ENCODE assay signal across 8 cellular contexts in the genomic region with DNA sequence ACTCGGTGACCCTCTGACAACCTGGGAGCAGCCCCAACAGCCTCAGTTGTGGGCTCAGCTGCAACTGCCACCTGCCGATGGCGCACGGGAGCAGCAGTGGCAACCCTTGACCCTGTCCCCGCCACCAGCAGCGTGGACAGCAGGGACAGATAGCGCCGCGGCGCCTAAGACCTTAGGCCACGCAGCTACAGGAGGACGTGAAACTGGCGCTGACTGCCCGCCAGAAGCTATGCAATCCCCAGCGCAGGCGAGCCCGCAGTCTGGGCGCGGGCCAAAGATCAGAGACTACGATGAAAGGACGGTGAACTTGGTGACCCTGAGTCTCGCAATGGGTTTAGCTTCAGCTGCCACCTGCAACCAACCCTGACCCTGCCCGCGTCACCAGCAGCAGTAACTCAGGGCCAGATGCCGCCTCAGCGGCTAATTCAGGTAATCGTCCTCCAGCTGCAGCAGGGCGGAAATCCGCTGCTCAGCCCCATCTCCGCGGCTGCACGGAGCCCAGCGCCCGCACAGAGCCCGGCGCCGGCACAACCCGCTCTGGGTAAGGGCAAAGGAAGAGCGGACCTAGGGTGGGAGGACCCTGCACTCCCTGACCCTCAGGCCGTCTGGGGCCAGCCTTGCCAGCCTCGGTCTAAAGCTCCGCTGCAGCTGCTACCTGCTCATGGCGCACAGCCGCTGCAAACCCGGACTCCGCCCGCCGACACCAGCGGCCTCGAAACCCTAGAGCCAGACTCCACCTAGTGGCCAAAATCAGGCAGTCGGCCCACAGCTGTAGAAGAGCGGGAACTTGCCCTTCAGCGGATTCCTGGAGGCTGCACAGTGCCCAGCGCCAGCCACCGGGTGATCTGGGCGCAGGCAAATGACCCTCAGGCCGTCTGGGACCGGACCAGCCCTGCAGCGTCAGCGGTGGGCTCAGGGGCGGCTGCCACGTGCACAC.
A peak's percentile ranks its signal among the peaks of the same experiment; 100 is the strongest.
DNase-seq lines count a peak whose midpoint lies in the region; ATAC-seq and TF ChIP-seq lines count a peak whose summit lies in the region.
"Not testable (repeated sequence)": the region's sequence is repeated elsewhere in the genome, so short reads cannot be mapped to it uniquely, and the experiment has no call there.

No MANE protein-coding gene starts in this region.

- CTCF ChIA-PET in PC-3 (lab: Charles Lee): not testable (repeated sequence)

- H3K4me1 ChIP-seq in PC-3 (ENCODE audit: insufficient read depth, low read length); adrenal gland (replicated peaks in 1 of 2); parathyroid adenoma; aorta (ENCODE audit: control insufficient read depth in 1 of 2, insufficient read depth in 2 of 2, low read length in 2 of 2): not testable (repeated sequence)

- H3K4me3 ChIP-seq in GM12864 (ENCODE audit: low read depth, low read length); adrenal gland; parathyroid adenoma (ENCODE audit: low read depth, low read length); aorta (ENCODE audit: low read length in 2 of 2): not testable (repeated sequence)
- H3K4me3 ChIP-seq in PC-3 (ENCODE audit: low read length): peak overlapping the region; percentile 58

- H3K4me2 ChIP-seq in PC-3 (ENCODE audit: low read length) (peak overlapping the region; percentile 74), parathyroid adenoma (ENCODE audit: low read length) (peak overlapping the region; percentile 38)

- H3K9ac ChIP-seq in PC-3 (ENCODE audit: low read length); parathyroid adenoma: not testable (repeated sequence)

- TF ChIP-seq POLR2A in adrenal gland (IDR thresholded peaks at IDR 0.05): not testable (repeated sequence)

- not testable (repeated sequence) for H3K36me3 ChIP-seq in PC-3 (ENCODE audit: low read depth, low read length); adrenal gland (replicated peaks in 1 of 2); parathyroid adenoma (ENCODE audit: control insufficient read depth, insufficient read depth, low read length); aorta (ENCODE audit: control insufficient read depth in 1 of 2, insufficient read depth in 2 of 2, low read length in 1 of 2)

- not testable (repeated sequence) for H3F3A ChIP-seq in PC-3 (ENCODE audit: low read length, unreplicated experiment)

- not testable (repeated sequence) for H3K27me3 ChIP-seq in PC-3 (ENCODE audit: low read length); adrenal gland; parathyroid adenoma (ENCODE audit: control insufficient read depth, insufficient read depth, low read length); aorta (ENCODE audit: control insufficient read depth in 1 of 2, insufficient read depth in 2 of 2, low read length in 1 of 2)

- not testable (repeated sequence) for H3K9me2 ChIP-seq in PC-3 (replicated peaks; ENCODE audit: low read length)

- not testable (repeated sequence) for H4K20me1 ChIP-seq in PC-3 (ENCODE audit: low read length)

- not testable (repeated sequence) for H3K27ac ChIP-seq in PC-3 (ENCODE audit: low read length); adrenal gland; aorta (ENCODE audit: low read depth in 1 of 2, low read length in 2 of 2)
- peak overlapping the region; percentile 59 for H3K27ac ChIP-seq in parathyroid adenoma

- not testable (repeated sequence) for H3K79me2 ChIP-seq in PC-3 (ENCODE audit: low read length); parathyroid adenoma

- BruUV-seq in PC-3 (replicated peaks; lab: Mats Ljungman, UMichigan): not testable (repeated sequence)

- peak overlapping the region; percentile 57; the same call in 1 of the 2 replicates for H2AFZ ChIP-seq in PC-3 (ENCODE audit: low read length)
- H2AFZ ChIP-seq in parathyroid adenoma: peak overlapping the region; percentile 46

- intact Hi-C loops in PC-3 (cut with micrococcal nuclease); adrenal gland (cut with DNase I); left cardiac atrium (cut with DNase I); aorta (cut with DNase I): not testable (repeated sequence)

- H3K9me3 ChIP-seq in PC-3 (ENCODE audit: low read length); adrenal gland (replicated peaks in 1 of 3); parathyroid adenoma (ENCODE audit: control insufficient read depth, low read length); aorta (ENCODE audit: control insufficient read depth, low read length): not testable (repeated sequence)

- not testable (repeated sequence) for DNase-seq in GM12864 (ENCODE audit: low read depth)
- DNase-seq in PC-3: peak; percentile 46
- peak; percentile 26 to 54 for DNase-seq in activated CD8-positive, alpha-beta memory T cell treated with anti-CD3 and anti-CD28 coated beads for 1 hour (ENCODE audit: extremely low read depth in 1 of 2, low read depth in 1 of 2)
- DNase-seq in adrenal gland: peak; percentile 45 to 92 (median 73)
- DNase-seq in left cardiac atrium: peak; percentile 63
- peak; percentile 51 for DNase-seq in stimulated activated CD8-positive, alpha-beta memory T cell treated with anti-CD3 and anti-CD28 coated beads, Interleukin-15, amount 100 ng/mL, for 1 hour (ENCODE audit: low read depth)
- peak; percentile 62 to 85 for DNase-seq in aorta

- 13 to 80% (median 17%) methylated on average over 5 to 55 of the region's 62 CpGs for WGBS in adrenal gland, 4 donors
- WGBS in aorta, 2 donors: 13 to 23% methylated on average over 35 to 62 of the region's 62 CpGs

- ATAC-seq in PC-3; left cardiac atrium; aorta (ENCODE audit: low FRiP score): not testable (repeated sequence)

- TF ChIP-seq CTCF in GM12864 (IDR thresholded peaks at IDR 0.05; ENCODE audit: low read depth, low read length, missing control alignments) (peak; percentile 43), PC-3 (conservative IDR thresholded peaks at IDR 0.05; ENCODE audit: low read depth, low read length) (peak; percentile 33; the same call in 1 of the 2 replicates), adrenal gland (IDR thresholded peaks at IDR 0.05) (peak in 5 of 6 experiments; percentile 30 to 67 (median 50)), parathyroid adenoma (IDR thresholded peaks at IDR 0.05) (peak; percentile 39)

- POLR2A ChIA-PET in PC-3 (lab: Charles Lee; ENCODE audit: unreplicated experiment): not testable (repeated sequence)
